Comparison of ENCODE assay signal across 28 cellular contexts in the genomic region with DNA sequence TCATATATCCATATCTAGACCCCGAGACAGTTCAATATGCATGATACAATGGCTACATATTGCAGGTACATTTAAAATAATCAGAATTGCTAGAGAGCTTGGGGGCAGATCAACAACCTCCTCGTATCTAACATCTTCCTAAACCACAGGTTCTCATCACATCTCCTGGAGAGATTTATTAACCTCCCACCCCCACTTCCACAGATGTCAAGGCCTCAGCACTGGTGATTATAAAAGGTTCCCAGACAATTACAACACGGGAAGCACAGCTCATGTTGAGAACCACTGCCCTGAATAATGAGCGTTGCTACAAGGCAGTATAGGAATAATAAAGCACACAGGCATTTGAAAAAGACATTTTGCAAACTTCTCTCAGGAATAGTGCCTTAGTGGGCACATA. TPM values are rescaled to one million over a fixed set of nuclear protein-coding genes. Genes with fewer than 3 reads are reported as not detected.
A peak's percentile ranks its signal among the peaks of the same experiment; 100 is the strongest.
DNase-seq lines count a peak whose midpoint lies in the region; ATAC-seq, FAIRE-seq and TF ChIP-seq lines count a peak whose summit lies in the region.
"Had no signal": no experiment of that assay in that cellular context is flagged by ENCODE, and none has a peak within 500 bp of the region (broad histone marks: within the 10 kb centered on the region; RNA-seq: fewer than 3 reads in every experiment).

No MANE protein-coding gene starts in this region.

- TF ChIP-seq CTCF in cardiac muscle cell (IDR thresholded peaks at IDR 0.05; ENCODE audit: low read depth, low read length), result no peak

- peaks cover 3% of the 10 kb centered on the region for H3K36me3 ChIP-seq in cardiac muscle cell
- H3K36me3 ChIP-seq: pancreas, thoracic aorta had no signal

- peak overlapping the region; percentile 33 for H3K27ac ChIP-seq in cardiac muscle cell
- H3K27ac ChIP-seq: pancreas, thoracic aorta, VCaP had no signal

- FAIRE-seq in RCC 7860 (lab: Jason Lieb, UNC) (peak; percentile 60), urothelium cell line (lab: Jason Lieb, UNC) (no peak)
- FAIRE-seq: endothelial cell of umbilical vein had no signal

- no peaks in the 10 kb centered on the region for H3K9me3 ChIP-seq in cardiac muscle cell (ENCODE audit: low read depth)
- H3K9me3 ChIP-seq: pancreas, thoracic aorta had no signal

- intact Hi-C loops in left cardiac atrium (cut with DNase I), result no loop called here

- H3K4me3 ChIP-seq in cardiac muscle cell, result no peak overlapping the region
- H3K4me3 ChIP-seq: pancreas, thoracic aorta had no signal

- H3K4me1 ChIP-seq in cardiac muscle cell (ENCODE audit: low read depth), result peaks cover 2% of the 10 kb centered on the region
- H3K4me1 ChIP-seq: pancreas had no signal

- ATAC-seq in left cardiac atrium (no peak), GM19395 (IDR thresholded peaks at IDR 0.05; ENCODE audit: unreplicated experiment) (no peak), GM19397 (IDR thresholded peaks at IDR 0.05; ENCODE audit: unreplicated experiment) (no peak)
- ATAC-seq: activated T-cell treated with anti-CD3 and anti-CD28 coated beads, Interleukin-2, amount 50 U/mL, for 72 hours; left colon; pancreas; right cardiac atrium; SK-N-SH treated with all-trans-retinoic acid at 6 μM for 48 hours had no signal

- no peaks in the 10 kb centered on the region for H3K27me3 ChIP-seq in cardiac muscle cell
- H3K27me3 ChIP-seq: pancreas had no signal

- DNase-seq in cardiac muscle cell (ENCODE audit: low read depth in 1 of 2, low spot score in 1 of 2) (no peak), left cardiac atrium (no peak), RCC 7860 (ENCODE audit: low spot score) (peak; percentile 25), left kidney (ENCODE audit: low read depth, low spot score) (peak; percentile 53), urothelium cell line (ENCODE audit: low spot score) (no peak), kidney glomerular epithelial cell (lab: John Stamatoyannopoulos, UW) (no peak)
- DNase-seq: activated CD4-positive, alpha-beta T cell treated with anti-CD3 and anti-CD28 coated beads, Interleukin-2, amount 10 ng/mL, durations not matched to agents 24 days and 14 days; activated naive CD4-positive, alpha-beta T cell treated with Interleukin-2 at 50 U/mL for 16 hours; activated T-cell treated with anti-CD3 and anti-CD28 coated beads, Interleukin-2, amount 50 U/mL, for 72 hours; amygdala; C1 segment of cervical spinal cord; EL; HFFc6; left colon; NCI-H1436 treated with DMSO at 0.1 percent for 48 hours; NCI-H2171; NCI-H526; pancreas; right cardiac atrium; stimulated activated CD4-positive, alpha-beta T cell treated with anti-CD3 and anti-CD28 coated beads, Interleukin-12 subunit alpha, Interleukin-12 subunit beta, amount 100 ng/mL, for 4 hours; stimulated activated CD4-positive, alpha-beta T cell treated with anti-CD3 and anti-CD28 coated beads, Interleukin-4, amount 100 ng/mL, for 4 hours; stimulated activated naive CD4-positive, alpha-beta T cell treated with Interleukin-2 at 50 U/mL for 16 hours had no signal

RNA-seq across cellular contexts. Expression of a gene that starts 42.8 kb away (rescaled TPM):
- total RNA-seq in cardiac muscle cell (32.3 and 32.4 TPM in 2 replicates), left cardiac atrium (10 to 100 TPM in 1 of 2 donors, 1 to 10 TPM in 1; 7.2 to 14.3 TPM)
- 47.0 and 50.1 TPM in 2 replicates for polyA plus RNA-seq in cardiac muscle cell

Comparison
In these comparisons a context has a peak if more than half of its experiments do, and no peak if none do; other contexts are left out.
1. DNase-seq: peak in RCC 7860 (single experiment) and left kidney (single experiment); none in cardiac muscle cell (0 of 2), left cardiac atrium (single experiment), urothelium cell line (single experiment) and kidney glomerular epithelial cell (single experiment).